8 cellular contexts compared by ENCODE assay signal in genomic region chr1:13749543-13750307, GRCh38. TPM values are rescaled to one million over a fixed set of nuclear protein-coding genes. Genes with fewer than 3 reads are reported as not detected.
A peak's percentile ranks its signal among the peaks of the same experiment; 100 is the strongest.
DNase-seq lines count a peak whose midpoint lies in the region; ATAC-seq, FAIRE-seq and TF ChIP-seq lines count a peak whose summit lies in the region.

No MANE protein-coding gene starts in this region.

- H3K4me1 Mint-ChIP-seq in activated T-cell treated with anti-CD3 and anti-CD28 coated beads, Interleukin-2, amount 50 U/mL, for 72 hours (ENCODE audit: low read depth): peaks cover 58% of the 10 kb centered on the region

- no peaks in the 10 kb centered on the region for H3K27me3 ChIP-seq in pancreas

- H3K36me3 ChIP-seq in pancreas: no peaks in the 10 kb centered on the region

- 0 to 1% methylated on average over 55 to 81 of the region's 81 CpGs for WGBS in pancreas, 2 donors

- H3K36me3 Mint-ChIP-seq in activated T-cell treated with anti-CD3 and anti-CD28 coated beads, Interleukin-2, amount 50 U/mL, for 72 hours (ENCODE audit: insufficient read depth in 2 of 2): peaks cover 6 to 33% of the 10 kb centered on the region in 2 donors

- H3K27ac Mint-ChIP-seq in activated T-cell treated with anti-CD3 and anti-CD28 coated beads, Interleukin-2, amount 50 U/mL, for 72 hours: peak overlapping the region; percentile 99

- peak overlapping the region; percentile 98 for H3K4me3 Mint-ChIP-seq in activated T-cell treated with anti-CD3 and anti-CD28 coated beads, Interleukin-2, amount 50 U/mL, for 72 hours

- no peaks in the 10 kb centered on the region for H3K9me3 Mint-ChIP-seq in activated T-cell treated with anti-CD3 and anti-CD28 coated beads, Interleukin-2, amount 50 U/mL, for 72 hours

- peak overlapping the region; percentile 86 to 93 (median 89) for H3K27ac ChIP-seq in pancreas

- intact Hi-C loops in pancreas (cut with DNase I): no loop called here

- no peak for TF ChIP-seq CTCF in pancreas (IDR thresholded peaks at IDR 0.05)

- no peaks in the 10 kb centered on the region for H3K9me3 ChIP-seq in pancreas

- DNase-seq in NCI-H460 (ENCODE audit: extremely low read depth, low read depth) (peak; percentile 14), glomerular visceral epithelial cell (ENCODE audit: extremely low spot score) (peak; percentile 58), pancreas (peak in 5 of 6 donors; percentile 47 to 83 (median 67)), DMS153 treated with DMSO at 0.1 percent for 48 hours (lab: John Stamatoyannopoulos, UW; ENCODE audit: unreplicated experiment) (no peak), NCI-H774 (lab: John Stamatoyannopoulos, UW) (no peak)
- peak; percentile 69 to 72 for DNase-seq in activated T-cell treated with anti-CD3 and anti-CD28 coated beads, Interleukin-2, amount 50 U/mL, for 72 hours

- H3K4me1 ChIP-seq in pancreas: peaks cover 14 to 21% (median 14%) of the 10 kb centered on the region in 3 donors

- peak overlapping the region; percentile 62 to 93 (median 84) for H3K4me3 ChIP-seq in pancreas

- FAIRE-seq in pancreas (lab: Jason Lieb, UNC): no peak

- peak; percentile 7 for ATAC-seq in GM18511 (IDR thresholded peaks at IDR 0.05; ENCODE audit: unreplicated experiment)
- ATAC-seq in HG02623 (IDR thresholded peaks at IDR 0.05; ENCODE audit: unreplicated experiment): peak; percentile 24
- peak; percentile 50 to 55 for ATAC-seq in activated T-cell treated with anti-CD3 and anti-CD28 coated beads, Interleukin-2, amount 50 U/mL, for 72 hours (replicated peaks in 1 of 2)
- peak; percentile 40 to 64 (median 46) for ATAC-seq in pancreas

- no peaks in the 10 kb centered on the region for H3K27me3 Mint-ChIP-seq in activated T-cell treated with anti-CD3 and anti-CD28 coated beads, Interleukin-2, amount 50 U/mL, for 72 hours (ENCODE audit: low read depth)

RNA-seq across cellular contexts. Expression of gene PRDM2, which starts 49.7 kb away (rescaled TPM):
- total RNA-seq in NCI-H460 (2014; rRNA removed; shearing (Covaris generic)): 7.0 and 7.2 TPM in 2 replicates
- polyA plus RNA-seq in NCI-H460 (2014; cell fraction: nucleus; rRNA removed): 9.1 and 10.2 TPM in 2 replicates
- 10 to 100 TPM; 61.9 to 65.8 TPM for total RNA-seq in activated T-cell treated with anti-CD3 and anti-CD28 coated beads, Interleukin-2, amount 50 U/mL, for 72 hours
- 10 to 100 TPM; 13.8 to 26.4 (median 15.7) TPM for total RNA-seq in pancreas
- 10 to 100 TPM in 1 of 2 donors, 1 to 10 TPM in 1; 9.3 to 11.4 TPM for polyA plus RNA-seq in pancreas

Comparison
In these comparisons a context has a peak if more than half of its experiments do, and no peak if none do; other contexts are left out.
1. DNase-seq: peak in NCI-H460 (single experiment), activated T-cell treated with anti-CD3 and anti-CD28 coated beads, Interleukin-2, amount 50 U/mL, for 72 hours (2 of 2), glomerular visceral epithelial cell (single experiment) and pancreas (5 of 6); none in DMS153 treated with DMSO at 0.1 percent for 48 hours (single experiment) and NCI-H774 (single experiment).
2. Peak in every context shown above with its lines, with median percentiles within 50 percentile points of each other: ATAC-seq.